ENCODE assay signal across 10 cellular contexts in genomic region chr2:240205348-240205747, GRCh38.
DNase-seq lines count a peak whose midpoint lies in the region; ATAC-seq and TF ChIP-seq lines count a peak whose summit lies in the region.
"Had no signal": no experiment of that assay in that cellular context is flagged by ENCODE, and none has a peak within 500 bp of the region (broad histone marks: within the 10 kb centered on the region; RNA-seq: fewer than 3 reads in every experiment).

No MANE protein-coding gene starts in this region.

- no peak for TF ChIP-seq RAD21 in HCT116 (IDR thresholded peaks at IDR 0.05; ENCODE audit: low read depth)

- no peaks in the 10 kb centered on the region for H4K20me1 ChIP-seq in HCT116 (ENCODE audit: insufficient read depth)

- TF ChIP-seq CTCF in HCT116 (IDR thresholded peaks at IDR 0.05 in 2 of 3, conservative IDR thresholded peaks at IDR 0.05 in 1 of 3; ENCODE audit: borderline replicate concordance in 1 of 3, insufficient read depth in 1 of 3, low read depth in 2 of 3, low read length in 2 of 3): no peak
- TF ChIP-seq CTCF in fibroblast of villous mesenchyme (IDR thresholded peaks at IDR 0.05; ENCODE audit: insufficient read depth, low read depth, low read length): no peak
- TF ChIP-seq CTCF in body of pancreas (IDR thresholded peaks at IDR 0.05): no peak

- peak; percentile 79 for ATAC-seq in HCT116
- ATAC-seq in HG03095 (IDR thresholded peaks at IDR 0.05; ENCODE audit: unreplicated experiment): no peak
- no peak for ATAC-seq in HG03045 (IDR thresholded peaks at IDR 0.05; ENCODE audit: unreplicated experiment)
- ATAC-seq in body of pancreas: no peak

- H3K4me2 ChIP-seq in HCT116 (ENCODE audit: low read length): no peak overlapping the region

- no peaks in the 10 kb centered on the region for H3K9me2 ChIP-seq in HCT116 (ENCODE audit: insufficient read depth)

- no peaks in the 10 kb centered on the region for H3K36me3 ChIP-seq in HCT116 (ENCODE audit: control insufficient read depth in 1 of 2, insufficient read depth in 2 of 2, low read length in 2 of 2)
- no peaks in the 10 kb centered on the region for H3K36me3 ChIP-seq in body of pancreas (replicated peaks in 1 of 2; ENCODE audit: insufficient read depth in 1 of 2, low read depth in 2 of 2)
- H3K36me3 ChIP-seq: left ventricle myocardium inferior, tibial artery had no signal

- WGBS in body of pancreas, 2 donors: 64 to 69% methylated on average over 3 of the region's 3 CpGs

- POLR2A ChIA-PET in HCT116 (lab: Charles Lee): no interaction called here

- H3K27me3 ChIP-seq in HCT116 (ENCODE audit: insufficient read depth, low read length) (no peaks in the 10 kb centered on the region; the same call in 1 of the 2 replicates), body of pancreas (no peaks in the 10 kb centered on the region)

- H3K27ac ChIP-seq in HCT116 (ENCODE audit: low read depth, low read length) (no peak overlapping the region), body of pancreas (no peak overlapping the region)
- H3K27ac ChIP-seq: left ventricle myocardium inferior, tibial artery had no signal

- H3K79me2 ChIP-seq in HCT116 (ENCODE audit: insufficient read depth, low read length): no peaks in the 10 kb centered on the region

- RAD21 ChIA-PET in HCT116 (lab: Charles Lee; ENCODE audit: low non-redundant PET in 1 of 2, low total read pairs in 2 of 2, uncharacterized antibody in 2 of 2, unreplicated experiment in 2 of 2): no interaction called here

- TF ChIP-seq POLR2A in HCT116 (IDR thresholded peaks at IDR 0.05; ENCODE audit: borderline replicate concordance, extremely low read depth, insufficient read depth, insufficient read length) (no peak), body of pancreas (IDR thresholded peaks at IDR 0.05) (no peak)

- H3K4me3 ChIP-seq in HCT116 (replicated peaks in 1 of 2; ENCODE audit: low read depth in 1 of 2, low read length in 2 of 2): no peak overlapping the region
- no peak overlapping the region for H3K4me3 ChIP-seq in fibroblast of villous mesenchyme (ENCODE audit: low read depth, low read length)
- no peak overlapping the region for H3K4me3 ChIP-seq in body of pancreas
- H3K4me3 ChIP-seq: left ventricle myocardium inferior, tibial artery had no signal

- CTCF ChIA-PET in HCT116 (lab: Charles Lee): no interaction called here

- intact Hi-C loops in HCT116 (cut with micrococcal nuclease) (no loop called here), body of pancreas (cut with DNase I) (no loop called here)

- H3K9ac ChIP-seq in HCT116 (ENCODE audit: low read length): no peak overlapping the region

- no peak overlapping the region for H2AFZ ChIP-seq in HCT116 (ENCODE audit: low read depth, low read length, poor library complexity, severe bottlenecking)

- DNase-seq in HCT116 (ENCODE audit: low read depth, low spot score) (no peak), T1000 (lab: John Stamatoyannopoulos, UW) (peak; percentile 75), fibroblast of villous mesenchyme (ENCODE audit: low read depth) (peak; percentile 4), NCI-H187 (lab: John Stamatoyannopoulos, UW) (no peak), body of pancreas (no peak)
- DNase-seq in stimulated activated CD4-positive, alpha-beta T cell treated with anti-CD3 and anti-CD28 coated beads, Interleukin-4, amount 100 ng/mL, for 1 hour: peak; percentile 50

- H3K9me3 ChIP-seq in HCT116 (ENCODE audit: control insufficient read depth in 1 of 2, insufficient read depth in 1 of 2, low read depth in 1 of 2, low read length in 2 of 2): no peaks in the 10 kb centered on the region; a peak in 1 of 4 replicates
- H3K9me3 ChIP-seq in body of pancreas: no peaks in the 10 kb centered on the region

- H3K4me1 ChIP-seq in HCT116 (ENCODE audit: control insufficient read depth in 1 of 2, insufficient read depth in 2 of 2, low read length in 2 of 2): peaks cover 0 to 9% of the 10 kb centered on the region in 2 experiments; a peak in 1 of 4 replicates
- H3K4me1 ChIP-seq in body of pancreas: no peaks in the 10 kb centered on the region
- H3K4me1 ChIP-seq: left ventricle myocardium inferior, tibial artery had no signal

- no TSS peak for BruUV-seq in HCT116 (replicated peaks; lab: Mats Ljungman, UMichigan)

TF ChIP-seq in HCT116, 20 proteins besides CTCF, POLR2A, EP300 and RAD21:
- TF ChIP-seq ZFX (IDR thresholded peaks at IDR 0.05) (no peak), FOSL1 (IDR thresholded peaks at IDR 0.05; ENCODE audit: low read depth) (peak; percentile 57), SP1 (IDR thresholded peaks at IDR 0.05; ENCODE audit: low read depth) (peak; percentile 31; the same call in 1 of the 2 replicates)

Comparison
In these comparisons a context has a peak if more than half of its experiments do, and no peak if none do; other contexts are left out.
1. DNase-seq: peak in T1000 (single experiment), fibroblast of villous mesenchyme (single experiment) and stimulated activated CD4-positive, alpha-beta T cell treated with anti-CD3 and anti-CD28 coated beads, Interleukin-4, amount 100 ng/mL, for 1 hour (single experiment); none in HCT116 (single experiment), NCI-H187 (0 of 2) and body of pancreas (0 of 4).